8 cellular contexts compared by ENCODE assay signal in genomic region chr20:47785900-47786762, GRCh38. TPM values are rescaled to one million over a fixed set of nuclear protein-coding genes. Genes with fewer than 3 reads are reported as not detected.
DNase-seq lines count a peak whose midpoint lies in the region; ATAC-seq and TF ChIP-seq lines count a peak whose summit lies in the region.

No MANE protein-coding gene starts in this region.

- no peaks in the 10 kb centered on the region for H3K9me2 ChIP-seq in DOHH2 (replicated peaks; ENCODE audit: control insufficient read depth, low read length)

- no peaks in the 10 kb centered on the region for H3K9me3 Mint-ChIP-seq in memory B cell

- no peaks in the 10 kb centered on the region for H3K4me1 ChIP-seq in DOHH2 (ENCODE audit: control insufficient read depth, low read length)

- H3K4me2 ChIP-seq in DOHH2 (ENCODE audit: low read length): no peak overlapping the region

- H3K36me3 ChIP-seq in DOHH2 (ENCODE audit: control insufficient read depth, low read length): no peaks in the 10 kb centered on the region

- peaks cover 79% of the 10 kb centered on the region for H3K27me3 Mint-ChIP-seq in T-helper 17 cell
- peaks cover 16% of the 10 kb centered on the region for H3K27me3 Mint-ChIP-seq in memory B cell

- peaks cover 6% of the 10 kb centered on the region for H3K36me3 Mint-ChIP-seq in T-helper 17 cell (ENCODE audit: low read depth)
- no peaks in the 10 kb centered on the region for H3K36me3 Mint-ChIP-seq in memory B cell

- ATAC-seq in T-helper 17 cell: no peak
- peak; percentile 66 for ATAC-seq in memory B cell (ENCODE audit: low read depth)
- ATAC-seq in HG03354 (IDR thresholded peaks at IDR 0.05; ENCODE audit: poor library complexity, severe bottlenecking, unreplicated experiment): no peak
- no peak for ATAC-seq in HG03095 (IDR thresholded peaks at IDR 0.05; ENCODE audit: unreplicated experiment)

- peak; percentile 19 for TF ChIP-seq CTCF in DOHH2 (IDR thresholded peaks at IDR 0.05; ENCODE audit: low read depth, low read length, poor library complexity, severe bottlenecking)

- H3F3A ChIP-seq in DOHH2 (ENCODE audit: control insufficient read depth, insufficient read depth): no peaks in the 10 kb centered on the region

- peaks cover 26% of the 10 kb centered on the region for H3K27me3 ChIP-seq in DOHH2 (ENCODE audit: control insufficient read depth, low read length)

- H3K27ac ChIP-seq in DOHH2 (ENCODE audit: low read depth, low read length): no peak overlapping the region
- peak overlapping the region; percentile 72 for H3K27ac ChIP-seq in epithelial cell of prostate

- H3K79me2 ChIP-seq in DOHH2 (ENCODE audit: control insufficient read depth, low read length): no peaks in the 10 kb centered on the region; the same call in 1 of the 2 replicates

- no peak overlapping the region for H3K27ac Mint-ChIP-seq in T-helper 17 cell
- peak overlapping the region; percentile 90 for H3K27ac Mint-ChIP-seq in memory B cell

- H3K4me3 ChIP-seq in DOHH2 (ENCODE audit: low read length): no peak overlapping the region

- peak; percentile 98 for DNase-seq in HuH-7.5 (ENCODE audit: low spot score)
- DNase-seq in T-helper 17 cell: no peak
- no peak for DNase-seq in epithelial cell of prostate (ENCODE audit: low read depth, low spot score)
- peak; percentile 31 to 50 for DNase-seq in memory B cell (ENCODE audit: low spot score in 2 of 2)
- DNase-seq in superior temporal gyrus (ENCODE audit: extremely low spot score): peak; percentile 80

- H3K4me1 Mint-ChIP-seq in T-helper 17 cell: peaks cover 12% of the 10 kb centered on the region
- peaks cover 9% of the 10 kb centered on the region for H3K4me1 Mint-ChIP-seq in memory B cell

- no peaks in the 10 kb centered on the region for H4K20me1 ChIP-seq in DOHH2 (ENCODE audit: control insufficient read depth, insufficient read depth, low read depth, low read length)

- H3K4me3 Mint-ChIP-seq in T-helper 17 cell (peak overlapping the region; percentile 86), memory B cell (peak overlapping the region; percentile 91)

- H3K9me3 ChIP-seq in DOHH2 (ENCODE audit: control insufficient read depth, insufficient read depth, low read length) (no peaks in the 10 kb centered on the region), T-helper 17 cell (ENCODE audit: control insufficient read depth, low read length, poor library complexity, severe bottlenecking) (no peaks in the 10 kb centered on the region)

RNA-seq across cellular contexts. Expression of gene SULF2, which starts 0.8 kb away (rescaled TPM):
- total RNA-seq in T-helper 17 cell: 1 to 10 TPM; 4.2 to 6.5 TPM

Comparison
In these comparisons a context has a peak if more than half of its experiments do, and no peak if none do; other contexts are left out.
1. DNase-seq: peak in HuH-7.5 (single experiment), memory B cell (2 of 2) and superior temporal gyrus (single experiment); none in T-helper 17 cell (0 of 3) and epithelial cell of prostate (single experiment).